Comparison of ENCODE assay signal across 7 cellular contexts in genomic region chr9:130225071-130225470, GRCh38. TPM values are rescaled to one million over a fixed set of nuclear protein-coding genes. Genes with fewer than 3 reads are reported as not detected.
"Had no signal": no experiment of that assay in that cellular context is flagged by ENCODE, and none has a peak within 500 bp of the region (broad histone marks: within the 10 kb centered on the region; RNA-seq: fewer than 3 reads in every experiment).

No MANE protein-coding gene starts in this region.

- DNase-seq: H9, HCEC 1CT, IMR-90 had no signal

- H3K4me3 ChIP-seq: GM23338 had no signal

- FAIRE-seq: H1, H54, HTR-8/SVneo had no signal

RNA-seq across cellular contexts. Expression of gene HMCN2, which starts 40.5 kb away (rescaled TPM):
- total RNA-seq: IMR-90 had no signal
